ENCODE assay signal across 9 cellular contexts in genomic region chr11:32172771-32173170, GRCh38.
DNase-seq lines count a peak whose midpoint lies in the region; TF ChIP-seq lines count a peak whose summit lies in the region.
"Had no signal": no experiment of that assay in that cellular context is flagged by ENCODE, and none has a peak within 500 bp of the region (broad histone marks: within the 10 kb centered on the region; RNA-seq: fewer than 3 reads in every experiment).

No MANE protein-coding gene starts in this region.

- intact Hi-C loops in esophagus muscularis mucosa (cut with DNase I), result loop anchor here (1.0 kb wide), 1 partner anchor 120 kb away; no protein-coding TSS in a partner anchor

- peaks cover 26% of the 10 kb centered on the region for H3K27me3 Mint-ChIP-seq in type B pancreatic cell
- H3K27me3 Mint-ChIP-seq: T-cell had no signal

- H3K27ac ChIP-seq in esophagus muscularis mucosa (replicated peaks in 1 of 4), result no peak overlapping the region

- 39% methylated on average over 11 of the region's 11 CpGs for WGBS in esophagus muscularis mucosa

- H3K4me3 ChIP-seq in esophagus muscularis mucosa, result peak overlapping the region; percentile 25 to 45 (median 34)
- H3K4me3 ChIP-seq in mucosa of stomach (ENCODE audit: low read length), result no peak overlapping the region

- DNase-seq in NCI-H2227 treated with DMSO at 0.1 percent for 48 hours (lab: John Stamatoyannopoulos, UW) (peak; percentile 38), NCI-H2227 (lab: John Stamatoyannopoulos, UW; ENCODE audit: unreplicated experiment) (no peak), esophagus muscularis mucosa (ENCODE audit: extremely low spot score) (no peak), type B pancreatic cell (ENCODE audit: extremely low spot score, unreplicated experiment) (no peak), cortex of kidney (lab: John Stamatoyannopoulos, UW) (no peak), NCI-H82 (lab: John Stamatoyannopoulos, UW) (no peak), A172 (ENCODE audit: low spot score) (no peak)

- H3K9me3 ChIP-seq in esophagus muscularis mucosa (no peaks in the 10 kb centered on the region), mucosa of stomach (ENCODE audit: control insufficient read depth, low read length) (no peaks in the 10 kb centered on the region)

- peaks cover 10% of the 10 kb centered on the region for H3K4me1 Mint-ChIP-seq in type B pancreatic cell (ENCODE audit: unreplicated experiment)

- peak overlapping the region; percentile 44 for H3K4me3 Mint-ChIP-seq in type B pancreatic cell
- H3K4me3 Mint-ChIP-seq: T-cell had no signal

- peak overlapping the region; percentile 35 for H3K9ac ChIP-seq in mucosa of stomach (ENCODE audit: low read length)

- peaks cover 0 to 11% (median 5%) of the 10 kb centered on the region in 4 donors for H3K4me1 ChIP-seq in esophagus muscularis mucosa
- no peaks in the 10 kb centered on the region for H3K4me1 ChIP-seq in mucosa of stomach (ENCODE audit: control insufficient read depth, insufficient read depth, low read length)

- H3K27ac Mint-ChIP-seq in type B pancreatic cell, result no peak overlapping the region
- H3K27ac Mint-ChIP-seq: T-cell had no signal

- H3K36me3 Mint-ChIP-seq in type B pancreatic cell, result no peaks in the 10 kb centered on the region
- H3K36me3 Mint-ChIP-seq: T-cell had no signal

- H3K27me3 ChIP-seq in esophagus muscularis mucosa, result peaks cover 0 to 6% (median 0%) of the 10 kb centered on the region in 4 donors
- H3K27me3 ChIP-seq in mucosa of stomach (ENCODE audit: control insufficient read depth, insufficient read depth, low read length), result peaks cover 8% of the 10 kb centered on the region

- TF ChIP-seq CTCF in esophagus muscularis mucosa (IDR thresholded peaks at IDR 0.05), result no peak
- no peak for TF ChIP-seq CTCF in type B pancreatic cell (conservative IDR thresholded peaks at IDR 0.05)

- H3K36me3 ChIP-seq in esophagus muscularis mucosa, result no peaks in the 10 kb centered on the region
- no peaks in the 10 kb centered on the region for H3K36me3 ChIP-seq in mucosa of stomach (ENCODE audit: control insufficient read depth, insufficient read depth, low read length)

- H3K9me3 Mint-ChIP-seq in type B pancreatic cell, result no peaks in the 10 kb centered on the region
- H3K9me3 Mint-ChIP-seq: T-cell had no signal

- TF ChIP-seq POLR2A in esophagus muscularis mucosa (IDR thresholded peaks at IDR 0.05; ENCODE audit: low read depth), result no peak

- no peak for TF ChIP-seq EP300 in esophagus muscularis mucosa (IDR thresholded peaks at IDR 0.05)
